ENCODE assay signal across 17 cellular contexts in genomic region chr16:75262800-75263127, GRCh38. TPM values are rescaled to one million over a fixed set of nuclear protein-coding genes. Genes with fewer than 3 reads are reported as not detected.
A peak's percentile ranks its signal among the peaks of the same experiment; 100 is the strongest.
DNase-seq lines count a peak whose midpoint lies in the region; ATAC-seq and TF ChIP-seq lines count a peak whose summit lies in the region.
"Had no signal": no experiment of that assay in that cellular context is flagged by ENCODE, and none has a peak within 500 bp of the region (broad histone marks: within the 10 kb centered on the region; RNA-seq: fewer than 3 reads in every experiment).

No MANE protein-coding gene starts in this region.

- no peaks in the 10 kb centered on the region for H3K36me3 ChIP-seq in right lobe of liver
- H3K36me3 ChIP-seq: BLaER1 had no signal

- no peaks in the 10 kb centered on the region for H3K27me3 Mint-ChIP-seq in brain

- H3K36me3 Mint-ChIP-seq in brain = no peaks in the 10 kb centered on the region
- H3K36me3 Mint-ChIP-seq in stimulated activated effector memory CD8-positive, alpha-beta T cell treated with anti-CD3 and anti-CD28 coated beads, Interleukin-12 subunit alpha, Interleukin-12 subunit beta, amount 100 ng/mL, for 72 hours = peaks cover 6% of the 10 kb centered on the region
- H3K36me3 Mint-ChIP-seq: naive thymus-derived CD8-positive, alpha-beta T cell had no signal

- no peak for TF ChIP-seq CTCF in C4-2B (conservative IDR thresholded peaks at IDR 0.05)
- TF ChIP-seq CTCF in brain (conservative IDR thresholded peaks at IDR 0.05) = no peak
- TF ChIP-seq CTCF in right lobe of liver (IDR thresholded peaks at IDR 0.05) = no peak

- DNase-seq in right lobe of liver = no peak
- no peak for DNase-seq in stimulated activated effector memory CD8-positive, alpha-beta T cell treated with anti-CD3 and anti-CD28 coated beads, Interleukin-12 subunit alpha, Interleukin-12 subunit beta, amount 100 ng/mL, for 72 hours (ENCODE audit: low spot score in 2 of 2)
- DNase-seq in activated effector memory CD4-positive, alpha-beta T cell treated with Interleukin-2 at 50 U/mL for 16 hours = no peak
- DNase-seq in NCI-H526 treated with DMSO at 0.1 percent for 48 hours (lab: John Stamatoyannopoulos, UW) = no peak
- DNase-seq: activated CD8-positive, alpha-beta T cell treated with anti-CD3 and anti-CD28 coated beads, Interleukin-2, amount 10 ng/mL, durations not matched to agents 7 days and 5 days; activated naive CD4-positive, alpha-beta T cell; naive thymus-derived CD8-positive, alpha-beta T cell; NCI-H446; stimulated activated CD4-positive, alpha-beta T cell treated with anti-CD3 and anti-CD28 coated beads, Interleukin-12 subunit alpha, Interleukin-12 subunit beta, amount 100 ng/mL, for 4 hours had no signal

- H3K27ac ChIP-seq in C4-2B = peak overlapping the region; percentile 99
- H3K27ac ChIP-seq in right lobe of liver = peak overlapping the region; percentile 89 to 96 (median 92)
- H3K27ac ChIP-seq: BLaER1 had no signal

- no peaks in the 10 kb centered on the region for H3K9me3 ChIP-seq in right lobe of liver
- H3K9me3 ChIP-seq: BLaER1 had no signal

- no peak for TF ChIP-seq POLR2A in right lobe of liver (IDR thresholded peaks at IDR 0.05)

- WGBS in right lobe of liver (ENCODE audit: insufficient coverage, low coverage, low lambda C conversion rate, missing lambda C conversion rate) = 54% methylated on average over 4 of the region's 5 CpGs

- peak overlapping the region in 4 of 5 experiments; percentile 94 to 99 (median 96) for H3K27ac Mint-ChIP-seq in brain
- no peak overlapping the region for H3K27ac Mint-ChIP-seq in stimulated activated effector memory CD8-positive, alpha-beta T cell treated with anti-CD3 and anti-CD28 coated beads, Interleukin-12 subunit alpha, Interleukin-12 subunit beta, amount 100 ng/mL, for 72 hours
- H3K27ac Mint-ChIP-seq: activated CD8-positive, alpha-beta T cell treated with anti-CD3 and anti-CD28 coated beads, Interleukin-2, amount 10 ng/mL, durations not matched to agents 7 days and 5 days; naive thymus-derived CD8-positive, alpha-beta T cell had no signal

- peaks cover 71% of the 10 kb centered on the region for H3K4me1 Mint-ChIP-seq in brain
- H3K4me1 Mint-ChIP-seq in stimulated activated effector memory CD8-positive, alpha-beta T cell treated with anti-CD3 and anti-CD28 coated beads, Interleukin-12 subunit alpha, Interleukin-12 subunit beta, amount 100 ng/mL, for 72 hours = peaks cover 14% of the 10 kb centered on the region

- H3K27me3 ChIP-seq in right lobe of liver = no peaks in the 10 kb centered on the region

- ATAC-seq in right lobe of liver (no peak), GM21447 (IDR thresholded peaks at IDR 0.05; ENCODE audit: unreplicated experiment) (no peak), GM18861 (IDR thresholded peaks at IDR 0.05; ENCODE audit: unreplicated experiment) (no peak)
- ATAC-seq in stimulated activated effector memory CD8-positive, alpha-beta T cell treated with anti-CD3 and anti-CD28 coated beads, Interleukin-12 subunit alpha, Interleukin-12 subunit beta, amount 100 ng/mL, for 72 hours = peak; percentile 2
- ATAC-seq: activated CD8-positive, alpha-beta T cell treated with anti-CD3 and anti-CD28 coated beads, Interleukin-2, amount 10 ng/mL, durations not matched to agents 7 days and 5 days; naive thymus-derived CD8-positive, alpha-beta T cell had no signal

- no peaks in the 10 kb centered on the region for H3K9me3 Mint-ChIP-seq in brain
- no peaks in the 10 kb centered on the region for H3K9me3 Mint-ChIP-seq in stimulated activated effector memory CD8-positive, alpha-beta T cell treated with anti-CD3 and anti-CD28 coated beads, Interleukin-12 subunit alpha, Interleukin-12 subunit beta, amount 100 ng/mL, for 72 hours
- H3K9me3 Mint-ChIP-seq: central memory CD8-positive, alpha-beta T cell; naive thymus-derived CD8-positive, alpha-beta T cell had no signal

- peak overlapping the region; percentile 84 to 97 (median 90) for H3K4me3 Mint-ChIP-seq in brain
- no peak overlapping the region for H3K4me3 Mint-ChIP-seq in stimulated activated effector memory CD8-positive, alpha-beta T cell treated with anti-CD3 and anti-CD28 coated beads, Interleukin-12 subunit alpha, Interleukin-12 subunit beta, amount 100 ng/mL, for 72 hours
- H3K4me3 Mint-ChIP-seq: activated CD8-positive, alpha-beta T cell treated with anti-CD3 and anti-CD28 coated beads, Interleukin-2, amount 10 ng/mL, durations not matched to agents 7 days and 5 days; central memory CD8-positive, alpha-beta T cell had no signal

- H3K4me3 ChIP-seq in right lobe of liver = no peak overlapping the region
- H3K4me3 ChIP-seq: BLaER1 had no signal

- intact Hi-C loops in right lobe of liver (cut with DNase I) = no loop called here

- peaks cover 0 to 39% (median 23%) of the 10 kb centered on the region in 4 donors for H3K4me1 ChIP-seq in right lobe of liver

RNA-seq across cellular contexts. Expression of gene BCAR1, which starts 11.3 kb away (rescaled TPM):
- 76.8 TPM for polyA plus RNA-seq in brain (ENCODE audit: insufficient read depth, low read depth, low replicate concordance)
- total RNA-seq in right lobe of liver = 100 to 1,000 TPM in 1 of 6 experiments, 10 to 100 TPM in 5; 29.2 to 108 (median 51.2) TPM
- polyA plus RNA-seq: naive thymus-derived CD8-positive, alpha-beta T cell had no signal

RNA-seq across cellular contexts. Expression of gene CTRB1, which starts 44.0 kb away (rescaled TPM):
- not detected for polyA plus RNA-seq in brain (ENCODE audit: insufficient read depth, low read depth, low replicate concordance)
- total RNA-seq in right lobe of liver = not detected
- total RNA-seq: activated CD8-positive, alpha-beta T cell treated with anti-CD3 and anti-CD28 coated beads, Interleukin-2, amount 10 ng/mL, durations not matched to agents 7 days and 5 days; Daoy; H4; naive thymus-derived CD8-positive, alpha-beta T cell had no signal
- polyA plus RNA-seq: naive thymus-derived CD8-positive, alpha-beta T cell had no signal

RNA-seq across cellular contexts. Expression of gene CTRB2, which starts 55.8 kb away (rescaled TPM):
- not detected for polyA plus RNA-seq in brain (ENCODE audit: insufficient read depth, low read depth, low replicate concordance)
- not detected for total RNA-seq in right lobe of liver
- total RNA-seq: activated CD8-positive, alpha-beta T cell treated with anti-CD3 and anti-CD28 coated beads, Interleukin-2, amount 10 ng/mL, durations not matched to agents 7 days and 5 days; Daoy; H4; naive thymus-derived CD8-positive, alpha-beta T cell had no signal
- polyA plus RNA-seq: naive thymus-derived CD8-positive, alpha-beta T cell had no signal
